8 cellular contexts compared by ENCODE assay signal in the genomic region with DNA sequence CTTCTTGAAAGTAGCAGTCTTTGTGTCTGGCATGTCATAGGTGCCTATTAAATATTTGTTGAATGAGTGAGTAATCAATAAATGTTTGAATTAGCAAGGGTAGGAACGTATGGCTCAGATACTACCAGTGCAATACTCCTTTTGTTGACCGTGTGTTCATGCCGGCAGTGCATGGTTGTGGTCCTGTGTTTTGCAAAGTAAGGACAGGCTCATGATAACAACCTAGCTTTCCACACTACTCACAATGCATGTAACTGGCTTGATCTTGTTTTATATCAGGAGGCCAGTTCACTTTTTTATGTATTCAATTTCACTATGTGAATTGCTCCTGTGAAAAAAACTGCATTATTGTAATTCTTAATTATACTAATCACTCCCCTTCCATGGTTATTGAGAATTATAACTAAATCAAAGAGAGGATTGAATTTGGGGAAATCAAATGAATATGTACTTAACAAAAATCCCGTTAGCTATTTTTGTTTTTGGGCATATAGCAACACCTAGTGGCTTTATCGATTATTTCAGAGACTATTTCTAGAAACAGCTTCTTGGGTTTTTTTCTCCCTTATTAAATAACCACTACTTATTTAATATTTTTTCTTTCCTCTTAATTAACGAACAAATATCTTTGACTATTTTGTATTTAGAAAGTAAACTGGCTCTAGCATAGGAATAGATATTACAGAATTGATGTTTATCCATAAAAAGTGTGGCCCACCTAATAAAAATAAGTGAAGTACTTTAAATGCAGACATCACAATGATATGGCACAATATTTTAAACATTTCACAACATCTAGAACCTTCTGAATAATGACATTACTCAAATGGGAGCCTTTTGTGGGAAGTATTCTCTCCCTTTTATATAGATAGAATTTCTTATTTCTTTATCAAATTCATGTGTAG.
DNase-seq lines count a peak whose midpoint lies in the region; ATAC-seq and TF ChIP-seq lines count a peak whose summit lies in the region.

No MANE protein-coding gene starts in this region.

- H3K4me3 Mint-ChIP-seq in MCF 10A (ENCODE audit: unreplicated experiment) = no peak overlapping the region

- intact Hi-C loops in MCF 10A (cut with micrococcal nuclease) = loop anchor here (1.0 to 2.0 kb wide), 5 partner anchors 51 to 504 kb away; no protein-coding TSS in a partner anchor

- CTCF ChIA-PET in MCF 10A (lab: Yijun Ruan, JAX) = interaction anchor here (0.6 to 6.7 kb wide), 27 partner anchors 9 to 1505 kb away, joined by 3 to 98 read pairs (median 4); no protein-coding TSS in a partner anchor

- 100% methylated on average over 1 of the region's 6 CpGs for WGBS in mesendoderm (ENCODE audit: extremely low coverage, insufficient coverage, low lambda C conversion rate)

- no peaks in the 10 kb centered on the region for H3K4me1 Mint-ChIP-seq in MCF 10A (ENCODE audit: insufficient read depth, unreplicated experiment)

- H3K9me3 Mint-ChIP-seq in MCF 10A (ENCODE audit: unreplicated experiment) = no peaks in the 10 kb centered on the region

- BruUV-seq in MCF 10A (replicated peaks; lab: Mats Ljungman, UMichigan) = no TSS peak

- no peak overlapping the region for H3K18ac ChIP-seq in mesendoderm (ENCODE audit: low read length)

- H3K79me2 ChIP-seq in mesendoderm (ENCODE audit: control insufficient read depth, insufficient read depth, low read length) = no peaks in the 10 kb centered on the region

- H3K27me3 Mint-ChIP-seq in MCF 10A (ENCODE audit: insufficient read depth, unreplicated experiment) = no peaks in the 10 kb centered on the region

- no peak overlapping the region for H3K4ac ChIP-seq in mesendoderm (ENCODE audit: low read depth, low read length)

- no peak overlapping the region for H2AK5ac ChIP-seq in mesendoderm (ENCODE audit: low read length)

- peaks cover 17% of the 10 kb centered on the region for H3K36me3 Mint-ChIP-seq in MCF 10A (ENCODE audit: insufficient read depth, unreplicated experiment)

- TF ChIP-seq CTCF in LNCAP (IDR thresholded peaks at IDR 0.05) (peak; percentile 60), MCF 10A (IDR thresholded peaks at IDR 0.05; ENCODE audit: unreplicated experiment) (peak; percentile 38)

- H3K23ac ChIP-seq in mesendoderm (ENCODE audit: low read length) = no peak overlapping the region

- H4K5ac ChIP-seq in mesendoderm (ENCODE audit: low read length) = no peak overlapping the region

- DNase-seq in COR-L47 (lab: John Stamatoyannopoulos, UW) (peak; percentile 21), MCF 10A (ENCODE audit: unreplicated experiment) (peak; percentile 32), mesendoderm (peak; percentile 36)
- DNase-seq in activated CD8-positive, alpha-beta memory T cell treated with anti-CD3 and anti-CD28 coated beads for 24 hours = no peak

- H2BK5ac ChIP-seq in mesendoderm (ENCODE audit: low read length) = no peak overlapping the region

- no peak overlapping the region for H3K56ac ChIP-seq in mesendoderm (ENCODE audit: low read length)

- POLR2A ChIA-PET in MCF 10A (lab: Yijun Ruan, JAX) = interaction anchor here (1.1 to 1.9 kb wide), 3 partner anchors 51 to 505 kb away, joined by 3 to 5 read pairs (median 4); no protein-coding TSS in a partner anchor

- H3K27ac Mint-ChIP-seq in MCF 10A (ENCODE audit: low read depth, unreplicated experiment) = no peak overlapping the region

- no peak overlapping the region for H2BK15ac ChIP-seq in mesendoderm (replicated peaks; ENCODE audit: low read depth)

- no peak overlapping the region for H3K4me3 ChIP-seq in mesendoderm (ENCODE audit: low read length)

- no peak overlapping the region for H3K27ac ChIP-seq in mesendoderm (ENCODE audit: low read depth, low read length)

- H3K4me2 ChIP-seq in mesendoderm (ENCODE audit: low read length) = no peak overlapping the region

- H3K9ac ChIP-seq in mesendoderm (ENCODE audit: low read length) = no peak overlapping the region

- H2BK120ac ChIP-seq in mesendoderm (ENCODE audit: low read depth, low read length) = no peak overlapping the region

- no peak overlapping the region for H4K8ac ChIP-seq in mesendoderm (ENCODE audit: low read depth, low read length)

- no peaks in the 10 kb centered on the region for H3K79me1 ChIP-seq in mesendoderm (ENCODE audit: low read length)

- no peaks in the 10 kb centered on the region for H3K36me3 ChIP-seq in mesendoderm (ENCODE audit: control insufficient read depth, insufficient read depth, low read length)

- no peaks in the 10 kb centered on the region for H3K4me1 ChIP-seq in mesendoderm (ENCODE audit: control insufficient read depth, low read depth, low read length)

- no peaks in the 10 kb centered on the region for H3K27me3 ChIP-seq in mesendoderm (ENCODE audit: insufficient read depth, low read length, poor library complexity)

- ATAC-seq in HG03442 (IDR thresholded peaks at IDR 0.05; ENCODE audit: unreplicated experiment) (no peak), GM21576 (IDR thresholded peaks at IDR 0.05; ENCODE audit: unreplicated experiment) (no peak)
- no peak for ATAC-seq in activated CD4-positive, CD25-positive, alpha-beta regulatory T cell treated with anti-CD3 and anti-CD28 coated beads, Interleukin-2, amount 50 U/mL, for 24 hours
